In genomic region chr5:158165647-158166046, GRCh38 we compare ENCODE assay signal across 32 cellular contexts.
DNase-seq lines count a peak whose midpoint lies in the region; ATAC-seq, FAIRE-seq and TF ChIP-seq lines count a peak whose summit lies in the region.
"Had no signal": no experiment of that assay in that cellular context is flagged by ENCODE, and none has a peak within 500 bp of the region (broad histone marks: within the 10 kb centered on the region; RNA-seq: fewer than 3 reads in every experiment).

No MANE protein-coding gene starts in this region.

- no peaks in the 10 kb centered on the region for H3K27me3 ChIP-seq in cardiac muscle cell
- H3K27me3 ChIP-seq: colonic mucosa, thyroid gland, vagina had no signal

- POLR2A ChIA-PET in activated CD4-positive, alpha-beta memory T cell treated with anti-CD3 and anti-CD28 coated beads for 36 hours (lab: Charles Lee): no interaction called here

- CTCF ChIA-PET in activated CD4-positive, alpha-beta memory T cell treated with anti-CD3 and anti-CD28 coated beads for 36 hours (lab: Charles Lee): no interaction called here

- TF ChIP-seq CTCF in cardiac muscle cell (IDR thresholded peaks at IDR 0.05; ENCODE audit: low read depth, low read length) (no peak), fibroblast of mammary gland (conservative IDR thresholded peaks at IDR 0.05; ENCODE audit: control insufficient read depth, insufficient read depth, low read depth, low read length) (peak; percentile 9)

- H3K36me3 ChIP-seq in cardiac muscle cell: no peaks in the 10 kb centered on the region
- H3K36me3 ChIP-seq: colonic mucosa, thyroid gland, vagina had no signal

- H3K36me3 Mint-ChIP-seq in activated CD4-positive, alpha-beta memory T cell treated with anti-CD3 and anti-CD28 coated beads for 36 hours: no peaks in the 10 kb centered on the region
- H3K36me3 Mint-ChIP-seq: memory B cell had no signal

- H3K9me3 Mint-ChIP-seq in activated CD4-positive, alpha-beta memory T cell treated with anti-CD3 and anti-CD28 coated beads for 36 hours: no peaks in the 10 kb centered on the region
- H3K9me3 Mint-ChIP-seq: activated naive CD4-positive, alpha-beta T cell treated with anti-CD3 and anti-CD28 coated beads for 36 hours; activated T-helper 1 cell treated with anti-CD3 and anti-CD28 coated beads, Interleukin-12 subunit alpha, Interleukin-12 subunit beta, Interleukin-2, Interleukin-4 antibody, amounts not matched to agents 30 ng/mL and 10 ng/mL and 1 ng/mL, durations not matched to agents 14 hours and 24 hours and 36 hours; memory B cell had no signal

- no peak for ATAC-seq in Right ventricle myocardium superior (ENCODE audit: poor library complexity)
- ATAC-seq: left lobe of liver, sciatic nerve, T-helper 17 cell had no signal

- in situ Hi-C loops in SK-MEL-5 (cut with HindIII; ENCODE audit: low pct_unique_long_range_greater_than_20kb, low sequenced_read_pairs): no loop called here

- no peaks in the 10 kb centered on the region for H3K9me3 ChIP-seq in cardiac muscle cell (ENCODE audit: low read depth)
- H3K9me3 ChIP-seq: colonic mucosa, thyroid gland, vagina had no signal

- intact Hi-C loops in Right ventricle myocardium superior (cut with DNase I): no loop called here
- intact Hi-C loops in activated CD4-positive, alpha-beta memory T cell treated with anti-CD3 and anti-CD28 coated beads for 36 hours (cut with micrococcal nuclease): no loop called here

- peak overlapping the region; percentile 67 for H3K27ac ChIP-seq in cardiac muscle cell
- H3K27ac ChIP-seq: colonic mucosa, thyroid gland, vagina had no signal

- H3K27ac Mint-ChIP-seq in activated CD4-positive, alpha-beta memory T cell treated with anti-CD3 and anti-CD28 coated beads for 36 hours: no peak overlapping the region
- H3K27ac Mint-ChIP-seq: activated naive CD4-positive, alpha-beta T cell treated with anti-CD3 and anti-CD28 coated beads for 36 hours; activated T-helper 1 cell treated with anti-CD3 and anti-CD28 coated beads, Interleukin-12 subunit alpha, Interleukin-12 subunit beta, Interleukin-2, Interleukin-4 antibody, amounts not matched to agents 30 ng/mL and 10 ng/mL and 1 ng/mL, durations not matched to agents 14 hours and 24 hours and 36 hours; CD8-positive, alpha-beta memory T cell; memory B cell; T-helper 17 cell had no signal

- peaks cover 16% of the 10 kb centered on the region for H3K4me1 ChIP-seq in cardiac muscle cell (ENCODE audit: low read depth)
- H3K4me1 ChIP-seq: colonic mucosa, thyroid gland, vagina had no signal

- no peak overlapping the region for H3K4me3 Mint-ChIP-seq in activated CD4-positive, alpha-beta memory T cell treated with anti-CD3 and anti-CD28 coated beads for 36 hours
- H3K4me3 Mint-ChIP-seq: activated naive CD4-positive, alpha-beta T cell treated with anti-CD3 and anti-CD28 coated beads for 36 hours; activated T-helper 1 cell treated with anti-CD3 and anti-CD28 coated beads, Interleukin-12 subunit alpha, Interleukin-12 subunit beta, Interleukin-2, Interleukin-4 antibody, amounts not matched to agents 30 ng/mL and 10 ng/mL and 1 ng/mL, durations not matched to agents 14 hours and 24 hours and 36 hours; CD8-positive, alpha-beta memory T cell; memory B cell; T-helper 17 cell had no signal

- no peaks in the 10 kb centered on the region for H3K4me1 Mint-ChIP-seq in activated CD4-positive, alpha-beta memory T cell treated with anti-CD3 and anti-CD28 coated beads for 36 hours (ENCODE audit: low read depth)
- H3K4me1 Mint-ChIP-seq: CD8-positive, alpha-beta memory T cell; T-helper 17 cell had no signal

- FAIRE-seq in RCC 7860 (lab: Jason Lieb, UNC): no peak
- FAIRE-seq: bronchial epithelial cell, islet of Langerhans, TTC549 had no signal

- DNase-seq in cardiac muscle cell (ENCODE audit: low read depth in 1 of 2, low spot score in 1 of 2) (no peak), Right ventricle myocardium superior (no peak), SK-MEL-5 (ENCODE audit: low read depth, low spot score) (peak; percentile 19), fibroblast of mammary gland (ENCODE audit: low read depth) (no peak), RCC 7860 (ENCODE audit: low spot score) (no peak), SHP77 treated with DMSO at 0.1 percent for 48 hours (lab: John Stamatoyannopoulos, UW) (no peak), 8988T (no peak)
- DNase-seq in activated CD4-positive, alpha-beta memory T cell treated with anti-CD3 and anti-CD28 coated beads for 36 hours: no peak
- DNase-seq: activated CD8-positive, alpha-beta memory T cell treated with anti-CD3 and anti-CD28 coated beads, Interleukin-2, amount 50 U/mL, for 4 hours; activated naive CD4-positive, alpha-beta T cell treated with anti-CD3 and anti-CD28 coated beads for 36 hours; CD8-positive, alpha-beta memory T cell; colonic mucosa; effector CD4-positive, alpha-beta T cell; EL; KG1; MM.1S; NCI-H1436 treated with DMSO at 0.1 percent for 48 hours; NCI-H345; NCI-H69; RPMI8226; stimulated activated CD4-positive, alpha-beta T cell treated with anti-CD3 and anti-CD28 coated beads, Interleukin-12 subunit alpha, Interleukin-12 subunit beta, amount 100 ng/mL, for 4 hours; stimulated activated CD4-positive, alpha-beta T cell treated with anti-CD3 and anti-CD28 coated beads, Interleukin-4, amount 100 ng/mL, for 1 hour; T-helper 17 cell; thyroid gland had no signal

- peaks cover 3% of the 10 kb centered on the region for H3K27me3 Mint-ChIP-seq in activated CD4-positive, alpha-beta memory T cell treated with anti-CD3 and anti-CD28 coated beads for 36 hours

- H3K4me3 ChIP-seq in cardiac muscle cell (no peak overlapping the region), fibroblast of mammary gland (ENCODE audit: control insufficient read depth, low read depth, low read length) (no peak overlapping the region)
- H3K4me3 ChIP-seq: colonic mucosa, thyroid gland, vagina had no signal
